Comparison of ENCODE assay signal across 1 cellular context in the genomic region with DNA sequence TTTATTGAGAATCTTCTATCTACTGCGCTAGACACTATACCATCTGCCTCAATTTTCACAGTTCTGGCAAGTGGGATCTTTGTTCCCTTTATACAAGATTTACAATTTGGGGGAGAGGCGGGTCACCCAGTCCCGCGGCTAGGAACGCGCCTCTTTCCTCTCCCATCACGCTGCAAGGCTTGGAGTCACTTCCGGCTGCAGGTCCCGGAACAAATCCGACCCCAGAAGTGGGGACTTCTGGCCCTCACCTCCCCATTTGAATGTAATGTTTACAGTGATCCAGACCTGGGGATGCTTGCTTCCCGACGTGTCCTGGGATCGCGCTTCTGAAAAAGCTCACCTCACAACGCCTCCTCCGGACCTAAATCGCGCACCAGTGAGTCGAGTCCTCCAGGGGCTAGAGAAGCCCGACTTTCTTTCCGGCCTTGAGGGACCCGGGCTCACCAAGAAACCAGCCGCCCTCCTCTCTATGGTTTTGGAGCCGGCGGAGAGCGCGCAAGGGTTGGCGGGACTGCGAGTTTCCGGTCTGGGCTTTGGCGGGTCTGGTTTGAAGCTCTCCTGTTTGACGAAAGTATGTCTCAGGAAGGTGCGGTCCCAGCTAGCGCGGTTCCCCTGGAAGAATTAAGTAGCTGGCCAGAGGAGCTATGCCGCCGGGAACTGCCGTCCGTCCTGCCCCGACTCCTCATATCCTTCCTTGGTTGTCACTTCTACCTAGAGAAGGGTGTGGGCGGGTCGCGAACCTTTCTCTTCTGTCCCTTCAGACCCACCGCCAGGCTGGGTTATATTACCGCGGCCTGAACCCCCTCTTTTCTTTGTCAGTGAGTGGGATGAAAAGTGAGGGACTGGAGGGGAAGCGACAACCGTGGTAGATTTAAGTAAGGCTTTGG.
TF ChIP-seq lines count a peak whose summit lies in the region.

Gene METTL18 (minus strand): TSS at position 378 of the 887 bp plus-strand sequence. CDS start 1,212 bp downstream, outside the sequence.

TF ChIP-seq in K562, 482 proteins besides CTCF, POLR2A, EP300 and RAD21 (continued from another document and continues in another):
- TF ChIP-seq RBM39 (optimal IDR thresholded peaks at IDR 0.05; ENCODE audit: low read depth, low read length) (peak; percentile 82), NFYB (IDR thresholded peaks at IDR 0.05; ENCODE audit: extremely low read depth, insufficient read length) (no peak), ZNF75A (CRISPR knock-in tag; IDR thresholded peaks at IDR 0.05) (no peak), VEZF1 (CRISPR knock-in tag; IDR thresholded peaks at IDR 0.05) (peak; percentile 42), CREB1 (IDR thresholded peaks at IDR 0.05) (peak; percentile 62), CREB1 (CRISPR knock-in tag; IDR thresholded peaks at IDR 0.05) (peak; percentile 61), CCNT2 (IDR thresholded peaks at IDR 0.05; ENCODE audit: borderline replicate concordance, extremely low read depth, insufficient read length, low read depth, low read length) (peak; percentile 10), MTA3 (IDR thresholded peaks at IDR 0.05; ENCODE audit: borderline replicate concordance) (peak; percentile 76; the same call in 1 of the 2 replicates), CBFA2T3 (IDR thresholded peaks at IDR 0.05) (no peak), CBFA2T2 (conservative IDR thresholded peaks at IDR 0.05) (no peak), ZNF551 (CRISPR knock-in tag; IDR thresholded peaks at IDR 0.05) (no peak), COPS2 (conservative IDR thresholded peaks at IDR 0.05) (no peak), ZNF24 (IDR thresholded peaks at IDR 0.05) (no peak; the same call in 1 of the 2 replicates), ZFPM2 (CRISPR knock-in tag; IDR thresholded peaks at IDR 0.05) (no peak), ZNF324 (CRISPR knock-in tag; IDR thresholded peaks at IDR 0.05) (no peak), TAF1 (IDR thresholded peaks at IDR 0.05; ENCODE audit: control insufficient read depth, extremely low read depth, insufficient read depth, low read length, severe bottlenecking) (peak; percentile 99), NR2C1 (IDR thresholded peaks at IDR 0.05) (peak; percentile 93), NR2C1 (tag; IDR thresholded peaks at IDR 0.05) (peak; percentile 92), POU5F1 (IDR thresholded peaks at IDR 0.05; ENCODE audit: borderline replicate concordance, low read depth, low read length, partially characterized antibody) (no peak), STAT5A (IDR thresholded peaks at IDR 0.05; ENCODE audit: borderline replicate concordance, low read length) (peak; percentile 49; the same call in 1 of the 2 replicates), ZNF583 (CRISPR knock-in tag; IDR thresholded peaks at IDR 0.05) (no peak), TBP (optimal IDR thresholded peaks at IDR 0.05; ENCODE audit: low read depth, low read length) (peak; percentile 95), SETDB1 (IDR thresholded peaks at IDR 0.05; ENCODE audit: low read length) (no peak), BRF2 (IDR thresholded peaks at IDR 0.05; ENCODE audit: borderline replicate concordance, insufficient read depth, insufficient read length) (no peak), DNMT1 (IDR thresholded peaks at IDR 0.05) (no peak), ZNF316 (IDR thresholded peaks at IDR 0.05) (no peak), RBFOX2 (IDR thresholded peaks at IDR 0.05; ENCODE audit: low read depth, low read length) (peak; percentile 95), SNAPC5 (CRISPR knock-in tag; IDR thresholded peaks at IDR 0.05) (no peak)
- TF ChIP-seq, protein P1, sequence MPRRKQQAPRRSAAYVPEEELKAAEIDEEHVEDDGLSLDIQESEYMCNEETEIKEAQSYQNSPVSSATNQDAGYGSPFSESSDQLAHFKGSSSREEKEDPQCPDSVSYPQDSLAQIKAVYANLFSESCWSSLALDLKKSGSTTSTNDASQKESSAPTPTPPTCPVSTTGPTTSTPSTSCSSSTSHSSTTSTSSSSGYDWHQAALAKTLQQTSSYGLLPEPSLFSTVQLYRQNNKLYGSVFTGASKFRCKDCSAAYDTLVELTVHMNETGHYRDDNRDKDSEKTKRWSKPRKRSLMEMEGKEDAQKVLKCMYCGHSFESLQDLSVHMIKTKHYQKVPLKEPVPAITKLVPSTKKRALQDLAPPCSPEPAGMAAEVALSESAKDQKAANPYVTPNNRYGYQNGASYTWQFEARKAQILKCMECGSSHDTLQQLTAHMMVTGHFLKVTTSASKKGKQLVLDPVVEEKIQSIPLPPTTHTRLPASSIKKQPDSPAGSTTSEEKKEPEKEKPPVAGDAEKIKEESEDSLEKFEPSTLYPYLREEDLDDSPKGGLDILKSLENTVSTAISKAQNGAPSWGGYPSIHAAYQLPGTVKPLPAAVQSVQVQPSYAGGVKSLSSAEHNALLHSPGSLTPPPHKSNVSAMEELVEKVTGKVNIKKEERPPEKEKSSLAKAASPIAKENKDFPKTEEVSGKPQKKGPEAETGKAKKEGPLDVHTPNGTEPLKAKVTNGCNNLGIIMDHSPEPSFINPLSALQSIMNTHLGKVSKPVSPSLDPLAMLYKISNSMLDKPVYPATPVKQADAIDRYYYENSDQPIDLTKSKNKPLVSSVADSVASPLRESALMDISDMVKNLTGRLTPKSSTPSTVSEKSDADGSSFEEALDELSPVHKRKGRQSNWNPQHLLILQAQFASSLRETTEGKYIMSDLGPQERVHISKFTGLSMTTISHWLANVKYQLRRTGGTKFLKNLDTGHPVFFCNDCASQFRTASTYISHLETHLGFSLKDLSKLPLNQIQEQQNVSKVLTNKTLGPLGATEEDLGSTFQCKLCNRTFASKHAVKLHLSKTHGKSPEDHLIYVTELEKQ (CRISPR knock-in tag; IDR thresholded peaks at IDR 0.05) = no peak
- TF ChIP-seq, protein P2, sequence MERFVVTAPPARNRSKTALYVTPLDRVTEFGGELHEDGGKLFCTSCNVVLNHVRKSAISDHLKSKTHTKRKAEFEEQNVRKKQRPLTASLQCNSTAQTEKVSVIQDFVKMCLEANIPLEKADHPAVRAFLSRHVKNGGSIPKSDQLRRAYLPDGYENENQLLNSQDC (CRISPR knock-in tag; IDR thresholded peaks at IDR 0.05) = no peak
- TF ChIP-seq, protein P3, sequence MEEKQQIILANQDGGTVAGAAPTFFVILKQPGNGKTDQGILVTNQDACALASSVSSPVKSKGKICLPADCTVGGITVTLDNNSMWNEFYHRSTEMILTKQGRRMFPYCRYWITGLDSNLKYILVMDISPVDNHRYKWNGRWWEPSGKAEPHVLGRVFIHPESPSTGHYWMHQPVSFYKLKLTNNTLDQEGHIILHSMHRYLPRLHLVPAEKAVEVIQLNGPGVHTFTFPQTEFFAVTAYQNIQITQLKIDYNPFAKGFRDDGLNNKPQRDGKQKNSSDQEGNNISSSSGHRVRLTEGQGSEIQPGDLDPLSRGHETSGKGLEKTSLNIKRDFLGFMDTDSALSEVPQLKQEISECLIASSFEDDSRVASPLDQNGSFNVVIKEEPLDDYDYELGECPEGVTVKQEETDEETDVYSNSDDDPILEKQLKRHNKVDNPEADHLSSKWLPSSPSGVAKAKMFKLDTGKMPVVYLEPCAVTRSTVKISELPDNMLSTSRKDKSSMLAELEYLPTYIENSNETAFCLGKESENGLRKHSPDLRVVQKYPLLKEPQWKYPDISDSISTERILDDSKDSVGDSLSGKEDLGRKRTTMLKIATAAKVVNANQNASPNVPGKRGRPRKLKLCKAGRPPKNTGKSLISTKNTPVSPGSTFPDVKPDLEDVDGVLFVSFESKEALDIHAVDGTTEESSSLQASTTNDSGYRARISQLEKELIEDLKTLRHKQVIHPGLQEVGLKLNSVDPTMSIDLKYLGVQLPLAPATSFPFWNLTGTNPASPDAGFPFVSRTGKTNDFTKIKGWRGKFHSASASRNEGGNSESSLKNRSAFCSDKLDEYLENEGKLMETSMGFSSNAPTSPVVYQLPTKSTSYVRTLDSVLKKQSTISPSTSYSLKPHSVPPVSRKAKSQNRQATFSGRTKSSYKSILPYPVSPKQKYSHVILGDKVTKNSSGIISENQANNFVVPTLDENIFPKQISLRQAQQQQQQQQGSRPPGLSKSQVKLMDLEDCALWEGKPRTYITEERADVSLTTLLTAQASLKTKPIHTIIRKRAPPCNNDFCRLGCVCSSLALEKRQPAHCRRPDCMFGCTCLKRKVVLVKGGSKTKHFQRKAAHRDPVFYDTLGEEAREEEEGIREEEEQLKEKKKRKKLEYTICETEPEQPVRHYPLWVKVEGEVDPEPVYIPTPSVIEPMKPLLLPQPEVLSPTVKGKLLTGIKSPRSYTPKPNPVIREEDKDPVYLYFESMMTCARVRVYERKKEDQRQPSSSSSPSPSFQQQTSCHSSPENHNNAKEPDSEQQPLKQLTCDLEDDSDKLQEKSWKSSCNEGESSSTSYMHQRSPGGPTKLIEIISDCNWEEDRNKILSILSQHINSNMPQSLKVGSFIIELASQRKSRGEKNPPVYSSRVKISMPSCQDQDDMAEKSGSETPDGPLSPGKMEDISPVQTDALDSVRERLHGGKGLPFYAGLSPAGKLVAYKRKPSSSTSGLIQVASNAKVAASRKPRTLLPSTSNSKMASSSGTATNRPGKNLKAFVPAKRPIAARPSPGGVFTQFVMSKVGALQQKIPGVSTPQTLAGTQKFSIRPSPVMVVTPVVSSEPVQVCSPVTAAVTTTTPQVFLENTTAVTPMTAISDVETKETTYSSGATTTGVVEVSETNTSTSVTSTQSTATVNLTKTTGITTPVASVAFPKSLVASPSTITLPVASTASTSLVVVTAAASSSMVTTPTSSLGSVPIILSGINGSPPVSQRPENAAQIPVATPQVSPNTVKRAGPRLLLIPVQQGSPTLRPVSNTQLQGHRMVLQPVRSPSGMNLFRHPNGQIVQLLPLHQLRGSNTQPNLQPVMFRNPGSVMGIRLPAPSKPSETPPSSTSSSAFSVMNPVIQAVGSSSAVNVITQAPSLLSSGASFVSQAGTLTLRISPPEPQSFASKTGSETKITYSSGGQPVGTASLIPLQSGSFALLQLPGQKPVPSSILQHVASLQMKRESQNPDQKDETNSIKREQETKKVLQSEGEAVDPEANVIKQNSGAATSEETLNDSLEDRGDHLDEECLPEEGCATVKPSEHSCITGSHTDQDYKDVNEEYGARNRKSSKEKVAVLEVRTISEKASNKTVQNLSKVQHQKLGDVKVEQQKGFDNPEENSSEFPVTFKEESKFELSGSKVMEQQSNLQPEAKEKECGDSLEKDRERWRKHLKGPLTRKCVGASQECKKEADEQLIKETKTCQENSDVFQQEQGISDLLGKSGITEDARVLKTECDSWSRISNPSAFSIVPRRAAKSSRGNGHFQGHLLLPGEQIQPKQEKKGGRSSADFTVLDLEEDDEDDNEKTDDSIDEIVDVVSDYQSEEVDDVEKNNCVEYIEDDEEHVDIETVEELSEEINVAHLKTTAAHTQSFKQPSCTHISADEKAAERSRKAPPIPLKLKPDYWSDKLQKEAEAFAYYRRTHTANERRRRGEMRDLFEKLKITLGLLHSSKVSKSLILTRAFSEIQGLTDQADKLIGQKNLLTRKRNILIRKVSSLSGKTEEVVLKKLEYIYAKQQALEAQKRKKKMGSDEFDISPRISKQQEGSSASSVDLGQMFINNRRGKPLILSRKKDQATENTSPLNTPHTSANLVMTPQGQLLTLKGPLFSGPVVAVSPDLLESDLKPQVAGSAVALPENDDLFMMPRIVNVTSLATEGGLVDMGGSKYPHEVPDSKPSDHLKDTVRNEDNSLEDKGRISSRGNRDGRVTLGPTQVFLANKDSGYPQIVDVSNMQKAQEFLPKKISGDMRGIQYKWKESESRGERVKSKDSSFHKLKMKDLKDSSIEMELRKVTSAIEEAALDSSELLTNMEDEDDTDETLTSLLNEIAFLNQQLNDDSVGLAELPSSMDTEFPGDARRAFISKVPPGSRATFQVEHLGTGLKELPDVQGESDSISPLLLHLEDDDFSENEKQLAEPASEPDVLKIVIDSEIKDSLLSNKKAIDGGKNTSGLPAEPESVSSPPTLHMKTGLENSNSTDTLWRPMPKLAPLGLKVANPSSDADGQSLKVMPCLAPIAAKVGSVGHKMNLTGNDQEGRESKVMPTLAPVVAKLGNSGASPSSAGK (IDR thresholded peaks at IDR 0.05) = peak; percentile 67
- TF ChIP-seq, protein P4, sequence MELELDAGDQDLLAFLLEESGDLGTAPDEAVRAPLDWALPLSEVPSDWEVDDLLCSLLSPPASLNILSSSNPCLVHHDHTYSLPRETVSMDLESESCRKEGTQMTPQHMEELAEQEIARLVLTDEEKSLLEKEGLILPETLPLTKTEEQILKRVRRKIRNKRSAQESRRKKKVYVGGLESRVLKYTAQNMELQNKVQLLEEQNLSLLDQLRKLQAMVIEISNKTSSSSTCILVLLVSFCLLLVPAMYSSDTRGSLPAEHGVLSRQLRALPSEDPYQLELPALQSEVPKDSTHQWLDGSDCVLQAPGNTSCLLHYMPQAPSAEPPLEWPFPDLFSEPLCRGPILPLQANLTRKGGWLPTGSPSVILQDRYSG (tag; conservative IDR thresholded peaks at IDR 0.05; ENCODE audit: low read depth) = no peak
- TF ChIP-seq, protein P5, sequence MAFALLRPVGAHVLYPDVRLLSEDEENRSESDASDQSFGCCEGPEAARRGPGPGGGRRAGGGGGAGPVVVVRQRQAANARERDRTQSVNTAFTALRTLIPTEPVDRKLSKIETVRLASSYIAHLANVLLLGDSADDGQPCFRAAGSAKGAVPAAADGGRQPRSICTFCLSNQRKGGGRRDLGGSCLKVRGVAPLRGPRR (CRISPR knock-in tag; IDR thresholded peaks at IDR 0.05) = no peak
- TF ChIP-seq, protein P6, sequence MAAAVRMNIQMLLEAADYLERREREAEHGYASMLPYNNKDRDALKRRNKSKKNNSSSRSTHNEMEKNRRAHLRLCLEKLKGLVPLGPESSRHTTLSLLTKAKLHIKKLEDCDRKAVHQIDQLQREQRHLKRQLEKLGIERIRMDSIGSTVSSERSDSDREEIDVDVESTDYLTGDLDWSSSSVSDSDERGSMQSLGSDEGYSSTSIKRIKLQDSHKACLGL (CRISPR knock-in tag; IDR thresholded peaks at IDR 0.05; ENCODE audit: borderline replicate concordance, poor library complexity, severe bottlenecking) = no peak
- TF ChIP-seq, protein P7, sequence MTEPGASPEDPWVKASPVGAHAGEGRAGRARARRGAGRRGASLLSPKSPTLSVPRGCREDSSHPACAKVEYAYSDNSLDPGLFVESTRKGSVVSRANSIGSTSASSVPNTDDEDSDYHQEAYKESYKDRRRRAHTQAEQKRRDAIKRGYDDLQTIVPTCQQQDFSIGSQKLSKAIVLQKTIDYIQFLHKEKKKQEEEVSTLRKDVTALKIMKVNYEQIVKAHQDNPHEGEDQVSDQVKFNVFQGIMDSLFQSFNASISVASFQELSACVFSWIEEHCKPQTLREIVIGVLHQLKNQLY (CRISPR knock-in tag; conservative IDR thresholded peaks at IDR 0.05) = no peak
